12 cellular contexts compared by ENCODE assay signal in the genomic region with DNA sequence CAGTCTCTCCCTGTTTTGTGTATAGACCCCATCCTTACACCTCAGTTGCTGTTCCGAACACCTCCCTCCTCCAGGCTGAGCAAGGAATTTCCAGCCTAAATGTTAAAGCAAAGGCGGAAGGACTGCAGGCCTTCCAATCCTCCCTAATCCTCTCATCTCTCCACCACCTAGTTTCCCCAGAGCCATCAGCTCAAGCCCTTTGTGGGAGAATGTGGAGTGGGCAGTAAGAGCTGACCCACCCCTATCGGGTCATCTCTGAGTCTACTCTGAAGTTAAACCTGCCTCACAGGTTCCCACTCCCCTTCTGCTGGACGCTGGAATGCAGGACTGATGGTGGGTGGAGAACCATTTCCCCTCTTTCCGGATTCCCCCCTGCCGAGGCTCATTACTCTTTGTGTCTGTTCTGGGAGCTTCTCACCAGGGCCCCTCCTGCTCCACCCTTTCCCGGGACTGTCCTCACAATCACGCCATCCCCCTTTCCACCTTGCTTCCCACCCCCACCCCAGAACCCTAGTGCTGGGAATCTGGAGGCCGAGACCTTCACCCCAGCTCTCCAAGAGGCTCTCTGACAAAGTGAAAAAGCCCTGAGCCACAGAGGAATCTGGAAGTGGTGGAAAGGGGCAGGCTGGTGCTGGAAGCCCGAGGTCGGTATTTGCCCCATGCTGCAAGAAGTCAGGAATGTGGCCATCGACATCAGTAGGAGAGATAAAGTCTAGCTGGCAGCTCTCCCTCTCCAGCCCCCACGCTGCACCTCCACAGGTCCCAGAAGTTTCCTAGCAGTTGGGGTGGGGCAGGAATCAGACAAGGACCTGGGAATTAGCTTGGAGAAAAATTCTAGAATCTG.
DNase-seq lines count a peak whose midpoint lies in the region; ATAC-seq, FAIRE-seq and TF ChIP-seq lines count a peak whose summit lies in the region.
"Had no signal": no experiment of that assay in that cellular context is flagged by ENCODE, and none has a peak within 500 bp of the region (broad histone marks: within the 10 kb centered on the region; RNA-seq: fewer than 3 reads in every experiment).

No MANE protein-coding gene starts in this region.

- H3K9me3 ChIP-seq in parathyroid adenoma (ENCODE audit: control insufficient read depth, low read length), result no peaks in the 10 kb centered on the region

- H3K4me2 ChIP-seq in parathyroid adenoma (ENCODE audit: low read length), result no peak overlapping the region

- H3K79me2 ChIP-seq in parathyroid adenoma, result no peaks in the 10 kb centered on the region

- no peak overlapping the region for H3K27ac ChIP-seq in parathyroid adenoma

- peaks cover 9% of the 10 kb centered on the region for H3K4me1 ChIP-seq in parathyroid adenoma

- no peaks in the 10 kb centered on the region for H3K36me3 ChIP-seq in parathyroid adenoma (ENCODE audit: control insufficient read depth, insufficient read depth, low read length)

- TF ChIP-seq CTCF in parathyroid adenoma (IDR thresholded peaks at IDR 0.05), result no peak

- peak; percentile 93 for FAIRE-seq in G401.6 (lab: Jason Lieb, UNC)
- FAIRE-seq: TTC549 had no signal

- no peaks in the 10 kb centered on the region for H3K27me3 ChIP-seq in parathyroid adenoma (ENCODE audit: control insufficient read depth, insufficient read depth, low read length)

- ATAC-seq in SK-N-SH treated with all-trans-retinoic acid at 6 μM for 48 hours (peak; percentile 58), HG03565 (IDR thresholded peaks at IDR 0.05; ENCODE audit: unreplicated experiment) (no peak), GM21447 (IDR thresholded peaks at IDR 0.05; ENCODE audit: unreplicated experiment) (no peak)
- ATAC-seq: stimulated activated naive CD8-positive, alpha-beta T cell treated with anti-CD3 and anti-CD28 coated beads, Interleukin-15, Interleukin-2, amounts not matched to agents 100 U/mL and 50 U/mL, for 24 hours had no signal

- H3K9ac ChIP-seq in parathyroid adenoma, result no peak overlapping the region

- H3K4me3 ChIP-seq in parathyroid adenoma (ENCODE audit: low read depth, low read length), result no peak overlapping the region

- H2AFZ ChIP-seq in parathyroid adenoma, result peak overlapping the region; percentile 55

- peak; percentile 72 for DNase-seq in hepatic stellate cell (ENCODE audit: low spot score)
- no peak for DNase-seq in effector CD8-positive, alpha-beta T cell (lab: John Stamatoyannopoulos, UW)
- no peak for DNase-seq in DMS153 treated with DMSO at 0.1 percent for 48 hours (lab: John Stamatoyannopoulos, UW; ENCODE audit: unreplicated experiment)
- DNase-seq: foreskin melanocyte; GDM1; stimulated activated naive CD8-positive, alpha-beta T cell treated with anti-CD3 and anti-CD28 coated beads, Interleukin-15, Interleukin-2, amounts not matched to agents 100 U/mL and 50 U/mL, for 24 hours had no signal

TF ChIP-seq in SK-N-SH treated with all-trans-retinoic acid at 6 μM for 48 hours, 23 proteins besides CTCF, POLR2A, EP300 and RAD21 (continues in another document):
- TF ChIP-seq ESRRG (CRISPR knock-in tag; IDR thresholded peaks at IDR 0.05) (no peak), SNAI2 (CRISPR knock-in tag; IDR thresholded peaks at IDR 0.05) (0 out of 2 replicates have a peak, but pooled peaks have one; percentile 19), OSR1 (CRISPR knock-in tag; IDR thresholded peaks at IDR 0.05) (no peak), ZFP30 (CRISPR knock-in tag; IDR thresholded peaks at IDR 0.05) (no peak), TOX (CRISPR knock-in tag; IDR thresholded peaks at IDR 0.05; ENCODE audit: borderline replicate concordance) (no peak), ZFP3 (CRISPR knock-in tag; IDR thresholded peaks at IDR 0.05) (0 out of 2 replicates have a peak, but pooled peaks have one; percentile 30), PPARA (CRISPR knock-in tag; IDR thresholded peaks at IDR 0.05; ENCODE audit: borderline replicate concordance) (no peak), ZC3H10 (CRISPR knock-in tag; IDR thresholded peaks at IDR 0.05) (no peak), RARB (CRISPR knock-in tag; IDR thresholded peaks at IDR 0.05) (no peak), ARNTL (CRISPR knock-in tag; IDR thresholded peaks at IDR 0.05; ENCODE audit: borderline replicate concordance, low read depth) (no peak), GLIS3 (CRISPR knock-in tag; IDR thresholded peaks at IDR 0.05) (peak; percentile 7; the same call in 1 of the 2 replicates), ISL1 (CRISPR knock-in tag; IDR thresholded peaks at IDR 0.05) (no peak; the same call in 1 of the 2 replicates), BACH2 (CRISPR knock-in tag; IDR thresholded peaks at IDR 0.05; ENCODE audit: borderline replicate concordance) (no peak), CSDC2 (CRISPR knock-in tag; IDR thresholded peaks at IDR 0.05) (peak; percentile 80), ZNF70 (CRISPR knock-in tag; IDR thresholded peaks at IDR 0.05) (no peak)
- TF ChIP-seq, protein P1, sequence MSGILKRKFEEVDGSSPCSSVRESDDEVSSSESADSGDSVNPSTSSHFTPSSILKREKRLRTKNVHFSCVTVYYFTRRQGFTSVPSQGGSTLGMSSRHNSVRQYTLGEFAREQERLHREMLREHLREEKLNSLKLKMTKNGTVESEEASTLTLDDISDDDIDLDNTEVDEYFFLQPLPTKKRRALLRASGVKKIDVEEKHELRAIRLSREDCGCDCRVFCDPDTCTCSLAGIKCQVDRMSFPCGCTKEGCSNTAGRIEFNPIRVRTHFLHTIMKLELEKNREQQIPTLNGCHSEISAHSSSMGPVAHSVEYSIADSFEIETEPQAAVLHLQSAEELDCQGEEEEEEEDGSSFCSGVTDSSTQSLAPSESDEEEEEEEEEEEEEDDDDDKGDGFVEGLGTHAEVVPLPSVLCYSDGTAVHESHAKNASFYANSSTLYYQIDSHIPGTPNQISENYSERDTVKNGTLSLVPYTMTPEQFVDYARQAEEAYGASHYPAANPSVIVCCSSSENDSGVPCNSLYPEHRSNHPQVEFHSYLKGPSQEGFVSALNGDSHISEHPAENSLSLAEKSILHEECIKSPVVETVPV (CRISPR knock-in tag; IDR thresholded peaks at IDR 0.05), result no peak
- TF ChIP-seq, protein P2, sequence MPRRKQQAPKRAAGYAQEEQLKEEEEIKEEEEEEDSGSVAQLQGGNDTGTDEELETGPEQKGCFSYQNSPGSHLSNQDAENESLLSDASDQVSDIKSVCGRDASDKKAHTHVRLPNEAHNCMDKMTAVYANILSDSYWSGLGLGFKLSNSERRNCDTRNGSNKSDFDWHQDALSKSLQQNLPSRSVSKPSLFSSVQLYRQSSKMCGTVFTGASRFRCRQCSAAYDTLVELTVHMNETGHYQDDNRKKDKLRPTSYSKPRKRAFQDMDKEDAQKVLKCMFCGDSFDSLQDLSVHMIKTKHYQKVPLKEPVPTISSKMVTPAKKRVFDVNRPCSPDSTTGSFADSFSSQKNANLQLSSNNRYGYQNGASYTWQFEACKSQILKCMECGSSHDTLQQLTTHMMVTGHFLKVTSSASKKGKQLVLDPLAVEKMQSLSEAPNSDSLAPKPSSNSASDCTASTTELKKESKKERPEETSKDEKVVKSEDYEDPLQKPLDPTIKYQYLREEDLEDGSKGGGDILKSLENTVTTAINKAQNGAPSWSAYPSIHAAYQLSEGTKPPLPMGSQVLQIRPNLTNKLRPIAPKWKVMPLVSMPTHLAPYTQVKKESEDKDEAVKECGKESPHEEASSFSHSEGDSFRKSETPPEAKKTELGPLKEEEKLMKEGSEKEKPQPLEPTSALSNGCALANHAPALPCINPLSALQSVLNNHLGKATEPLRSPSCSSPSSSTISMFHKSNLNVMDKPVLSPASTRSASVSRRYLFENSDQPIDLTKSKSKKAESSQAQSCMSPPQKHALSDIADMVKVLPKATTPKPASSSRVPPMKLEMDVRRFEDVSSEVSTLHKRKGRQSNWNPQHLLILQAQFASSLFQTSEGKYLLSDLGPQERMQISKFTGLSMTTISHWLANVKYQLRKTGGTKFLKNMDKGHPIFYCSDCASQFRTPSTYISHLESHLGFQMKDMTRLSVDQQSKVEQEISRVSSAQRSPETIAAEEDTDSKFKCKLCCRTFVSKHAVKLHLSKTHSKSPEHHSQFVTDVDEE (CRISPR knock-in tag; IDR thresholded peaks at IDR 0.05), result no peak
- TF ChIP-seq, protein P3, sequence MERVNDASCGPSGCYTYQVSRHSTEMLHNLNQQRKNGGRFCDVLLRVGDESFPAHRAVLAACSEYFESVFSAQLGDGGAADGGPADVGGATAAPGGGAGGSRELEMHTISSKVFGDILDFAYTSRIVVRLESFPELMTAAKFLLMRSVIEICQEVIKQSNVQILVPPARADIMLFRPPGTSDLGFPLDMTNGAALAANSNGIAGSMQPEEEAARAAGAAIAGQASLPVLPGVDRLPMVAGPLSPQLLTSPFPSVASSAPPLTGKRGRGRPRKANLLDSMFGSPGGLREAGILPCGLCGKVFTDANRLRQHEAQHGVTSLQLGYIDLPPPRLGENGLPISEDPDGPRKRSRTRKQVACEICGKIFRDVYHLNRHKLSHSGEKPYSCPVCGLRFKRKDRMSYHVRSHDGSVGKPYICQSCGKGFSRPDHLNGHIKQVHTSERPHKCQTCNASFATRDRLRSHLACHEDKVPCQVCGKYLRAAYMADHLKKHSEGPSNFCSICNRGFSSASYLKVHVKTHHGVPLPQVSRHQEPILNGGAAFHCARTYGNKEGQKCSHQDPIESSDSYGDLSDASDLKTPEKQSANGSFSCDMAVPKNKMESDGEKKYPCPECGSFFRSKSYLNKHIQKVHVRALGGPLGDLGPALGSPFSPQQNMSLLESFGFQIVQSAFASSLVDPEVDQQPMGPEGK (CRISPR knock-in tag; IDR thresholded peaks at IDR 0.05; ENCODE audit: borderline replicate concordance), result no peak
- TF ChIP-seq, protein P4, sequence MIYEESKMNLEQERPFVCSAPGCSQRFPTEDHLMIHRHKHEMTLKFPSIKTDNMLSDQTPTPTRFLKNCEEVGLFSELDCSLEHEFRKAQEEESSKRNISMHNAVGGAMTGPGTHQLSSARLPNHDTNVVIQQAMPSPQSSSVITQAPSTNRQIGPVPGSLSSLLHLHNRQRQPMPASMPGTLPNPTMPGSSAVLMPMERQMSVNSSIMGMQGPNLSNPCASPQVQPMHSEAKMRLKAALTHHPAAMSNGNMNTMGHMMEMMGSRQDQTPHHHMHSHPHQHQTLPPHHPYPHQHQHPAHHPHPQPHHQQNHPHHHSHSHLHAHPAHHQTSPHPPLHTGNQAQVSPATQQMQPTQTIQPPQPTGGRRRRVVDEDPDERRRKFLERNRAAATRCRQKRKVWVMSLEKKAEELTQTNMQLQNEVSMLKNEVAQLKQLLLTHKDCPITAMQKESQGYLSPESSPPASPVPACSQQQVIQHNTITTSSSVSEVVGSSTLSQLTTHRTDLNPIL (CRISPR knock-in tag; IDR thresholded peaks at IDR 0.05; ENCODE audit: low read depth), result peak; percentile 31; the same call in 1 of the 2 replicates
